8 cellular contexts compared by ENCODE assay signal in genomic region chr14:26598081-26598671, GRCh38. TPM values are rescaled to one million over a fixed set of nuclear protein-coding genes. Genes with fewer than 3 reads are reported as not detected.
DNase-seq lines count a peak whose midpoint lies in the region; FAIRE-seq and TF ChIP-seq lines count a peak whose summit lies in the region.

No MANE protein-coding gene starts in this region.

- peak overlapping the region in 1 of 2 donors; percentile 31 for H3K9ac ChIP-seq in kidney (ENCODE audit: low read length in 2 of 2)

- no peaks in the 10 kb centered on the region for H3K36me3 ChIP-seq in kidney (ENCODE audit: control insufficient read depth in 1 of 2, insufficient read depth in 2 of 2, low read length in 2 of 2)

- peak overlapping the region; percentile 70 to 85 for H3K4me3 ChIP-seq in kidney (ENCODE audit: low read length in 2 of 2)
- peak overlapping the region; percentile 34 to 55 (median 44) for H3K4me3 ChIP-seq in skin epidermis

- no peaks in the 10 kb centered on the region for H3K4me1 ChIP-seq in kidney (ENCODE audit: control insufficient read depth in 1 of 2, insufficient read depth in 1 of 2, low read depth in 1 of 2, low read length in 2 of 2)

- peak overlapping the region; percentile 93 for H3K27ac ChIP-seq in cingulate gyrus (ENCODE audit: low read depth, low read length)
- peak overlapping the region; percentile 71 to 81 for H3K27ac ChIP-seq in kidney (ENCODE audit: low read depth in 2 of 2, low read length in 2 of 2)
- peak overlapping the region in 19 of 21 experiments; percentile 1 to 83 (median 59) for H3K27ac ChIP-seq in skin epidermis

- intact Hi-C loops in kidney (cut with DNase I) = no loop called here

- no peaks in the 10 kb centered on the region for H3K9me3 ChIP-seq in kidney (ENCODE audit: control insufficient read depth in 1 of 2, low read length in 2 of 2)

- TF ChIP-seq CTCF in kidney (IDR thresholded peaks at IDR 0.05; ENCODE audit: borderline replicate concordance, extremely low read depth, insufficient read depth) = no peak

- FAIRE-seq in HTR-8/SVneo (lab: Jason Lieb, UNC) (peak; percentile 99), kidney (lab: Jason Lieb, UNC) (no peak)

- DNase-seq in DMS 273 (lab: John Stamatoyannopoulos, UW; ENCODE audit: unreplicated experiment) (peak; percentile 99), HTR-8/SVneo (ENCODE audit: insufficient read length, low spot score) (peak; percentile 90), RPMI7951 (ENCODE audit: low read depth) (peak; percentile 38), kidney (peak; percentile 91)
- DNase-seq in stimulated activated naive CD4-positive, alpha-beta T cell (lab: John Stamatoyannopoulos, UW) = no peak
- no peak for DNase-seq in NK-92 treated with Interleukin-12 subunit alpha and Interleukin-12 subunit beta, amount 100 ng/mL, for 24 hours (lab: John Stamatoyannopoulos, UW)

RNA-seq across cellular contexts. Expression of gene NOVA1, which starts 0.3 kb away (rescaled TPM):
- total RNA-seq in RPMI7951 (2014; rRNA removed; shearing (Covaris generic)) = not detected in 2 replicates
- 15.0 TPM for total RNA-seq in kidney
- 10.2 TPM for polyA plus RNA-seq in kidney (ENCODE audit: insufficient read depth, low read depth, low replicate concordance)

Comparison
In these comparisons a context has a peak if more than half of its experiments do, and no peak if none do; other contexts are left out.
1. DNase-seq: peak in DMS 273 (single experiment), HTR-8/SVneo (single experiment), RPMI7951 (single experiment) and kidney (single experiment); none in stimulated activated naive CD4-positive, alpha-beta T cell (0 of 6) and NK-92 treated with Interleukin-12 subunit alpha and Interleukin-12 subunit beta, amount 100 ng/mL, for 24 hours (single experiment).
2. RNA of gene NOVA1, which starts 0.3 kb away (total RNA-seq): 15.0 TPM in kidney (single experiment); not detected in RPMI7951; every median in the first group is over 10 times any median in the second.
3. Peak in every context shown above with its lines, with median percentiles within 50 percentile points of each other: H3K27ac ChIP-seq.